Comparison of ENCODE assay signal across 8 cellular contexts in genomic region chr3:161372321-161373260, GRCh38. TPM values are rescaled to one million over a fixed set of nuclear protein-coding genes. Genes with fewer than 3 reads are reported as not detected.
DNase-seq lines count a peak whose midpoint lies in the region; ATAC-seq and TF ChIP-seq lines count a peak whose summit lies in the region.

No MANE protein-coding gene starts in this region.

- no peaks in the 10 kb centered on the region for H3K4me1 ChIP-seq in right cardiac atrium (ENCODE audit: control insufficient read depth, insufficient read depth, low read length)

- H3K27me3 ChIP-seq in AG04450 (ENCODE audit: control insufficient read depth, insufficient read depth, low read length), result peaks cover 36% of the 10 kb centered on the region
- no peaks in the 10 kb centered on the region for H3K27me3 ChIP-seq in right cardiac atrium (ENCODE audit: control insufficient read depth, insufficient read depth)

- H3K27ac ChIP-seq in AG04450 (ENCODE audit: low read depth, low read length), result no peak overlapping the region
- H3K27ac ChIP-seq in angular gyrus (ENCODE audit: low read depth, low read length), result peak overlapping the region; percentile 88
- no peak overlapping the region for H3K27ac ChIP-seq in right cardiac atrium (ENCODE audit: low read length)

- POLR2A ChIA-PET in AG04450 (lab: Yijun Ruan, JAX), result no interaction called here

- H3K4me3 ChIP-seq in AG04450 (ENCODE audit: low read depth, low read length) (peak overlapping the region; percentile 53), right cardiac atrium (ENCODE audit: low read length) (peak overlapping the region; percentile 58)

- no peak for DNase-seq in AG04450 (ENCODE audit: low read depth, low spot score)
- peak; percentile 91 for DNase-seq in NCI-H69 (lab: John Stamatoyannopoulos, UW)
- peak; percentile 12 to 48 (median 36) for DNase-seq in right cardiac atrium
- DNase-seq in pons (ENCODE audit: low spot score), result peak; percentile 18
- DNase-seq in LoVo (ENCODE audit: low spot score), result no peak

- intact Hi-C loops in right cardiac atrium (cut with DNase I), result no loop called here

- no peak for TF ChIP-seq CTCF in AG04450 (IDR thresholded peaks at IDR 0.05; ENCODE audit: low read depth, low read length)

- CTCF ChIA-PET in AG04450 (lab: Charles Lee), result interaction anchor here (0.9 to 1.6 kb wide), 3 partner anchors 16 to 30 kb away, joined by 3 to 5 read pairs (median 3); no protein-coding TSS in a partner anchor

- WGBS in right cardiac atrium, result 3% methylated on average over 55 of the region's 55 CpGs

- ATAC-seq in GM18867 (IDR thresholded peaks at IDR 0.05; ENCODE audit: unreplicated experiment) (peak; percentile 40), HG03095 (IDR thresholded peaks at IDR 0.05; ENCODE audit: unreplicated experiment) (peak; percentile 43), right cardiac atrium (peak; percentile 66 to 84)

- H3K9me3 ChIP-seq in AG04450 (ENCODE audit: control insufficient read depth, insufficient read depth, low read length) (no peaks in the 10 kb centered on the region), right cardiac atrium (ENCODE audit: control insufficient read depth, low read length) (no peaks in the 10 kb centered on the region)

RNA-seq across cellular contexts. Expression of gene SPTSSB, which starts 1.3 kb away (rescaled TPM):
- polyA plus RNA-seq in AG04450 (2011; rRNA removed) (not detected in 2 replicates), right cardiac atrium (0.45 TPM)
- polyA minus RNA-seq in AG04450 (2011; rRNA and poly(A)+ RNA removed), result not detected in 2 replicates
- under 1 TPM in 2 of 4 donors, not detected in 2; 0.09 to 0.12 TPM for total RNA-seq in right cardiac atrium

Comparison
In these comparisons a context has a peak if more than half of its experiments do, and no peak if none do; other contexts are left out.
1. DNase-seq: peak in NCI-H69 (single experiment), right cardiac atrium (3 of 3) and pons (single experiment); none in AG04450 (single experiment) and LoVo (single experiment).
2. Peak in every context shown above with its lines, with median percentiles within 50 percentile points of each other: ATAC-seq.